8 cellular contexts compared by ENCODE assay signal in the genomic region with DNA sequence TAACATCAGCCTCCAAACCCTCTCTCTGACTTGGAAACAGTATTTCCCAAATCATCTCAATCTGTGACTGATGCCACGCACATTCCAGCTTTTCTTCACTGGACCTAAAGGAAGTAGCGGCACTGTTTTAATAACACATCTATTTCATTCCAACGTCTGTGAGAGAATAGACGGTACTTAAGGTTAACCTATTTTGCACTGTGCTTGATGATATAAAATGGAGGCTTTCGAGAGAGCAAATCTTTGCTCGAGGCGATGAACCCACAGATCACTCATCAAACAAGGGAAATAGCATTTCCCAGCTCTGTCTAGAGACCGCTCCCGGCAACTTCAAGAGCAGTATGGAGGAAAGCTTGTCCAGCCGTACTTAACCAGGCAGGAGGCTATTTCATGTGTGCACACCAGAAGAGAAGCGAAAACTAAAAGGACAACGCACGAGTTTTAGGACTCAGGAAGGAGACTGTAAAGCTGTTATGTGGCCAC. TPM values are rescaled to one million over a fixed set of nuclear protein-coding genes. Genes with fewer than 3 reads are reported as not detected.
DNase-seq lines count a peak whose midpoint lies in the region; ATAC-seq and TF ChIP-seq lines count a peak whose summit lies in the region.

No MANE protein-coding gene starts in this region.

- peak overlapping the region; percentile 87 for H3K27ac Mint-ChIP-seq in activated naive CD8-positive, alpha-beta T cell

- no peak overlapping the region for H3K27ac ChIP-seq in KMS-11
- peak overlapping the region; percentile 70 to 100 (median 99) for H3K27ac ChIP-seq in gastrocnemius medialis

- H3K36me3 ChIP-seq in KMS-11 (ENCODE audit: insufficient read depth) (no peaks in the 10 kb centered on the region), iPS-15b (ENCODE audit: control insufficient read depth, insufficient read depth, low read length) (no peaks in the 10 kb centered on the region), gastrocnemius medialis (no peaks in the 10 kb centered on the region)

- H3K9me3 Mint-ChIP-seq in activated naive CD8-positive, alpha-beta T cell (ENCODE audit: low read depth): no peaks in the 10 kb centered on the region

- DNase-seq in DMS153 (lab: John Stamatoyannopoulos, UW): peak; percentile 7
- DNase-seq in gastrocnemius medialis: no peak
- DNase-seq in GM19238 (ENCODE audit: insufficient read length, low spot score): no peak
- DNase-seq in germinal center (ENCODE audit: low spot score): no peak
- DNase-seq in activated effector memory CD4-positive, alpha-beta T cell treated with anti-CD3 and anti-CD28 coated beads, Interleukin-2, amount 50 U/mL, for 16 hours: no peak

- no peak for TF ChIP-seq CTCF in KMS-11 (conservative IDR thresholded peaks at IDR 0.05; ENCODE audit: low read depth, low read length)
- no peak for TF ChIP-seq CTCF in gastrocnemius medialis (IDR thresholded peaks at IDR 0.05 in 4 of 5, conservative IDR thresholded peaks at IDR 0.05 in 1 of 5)

- H3K4me1 ChIP-seq in KMS-11 (ENCODE audit: low read depth, poor library complexity, severe bottlenecking) (peaks cover 20% of the 10 kb centered on the region), iPS-15b (ENCODE audit: control insufficient read depth, insufficient read depth, low read length) (peaks cover 16% of the 10 kb centered on the region), gastrocnemius medialis (peaks cover 40 to 50% of the 10 kb centered on the region in 2 donors)

- H3K4me1 Mint-ChIP-seq in activated naive CD8-positive, alpha-beta T cell (ENCODE audit: low read depth): peaks cover 49% of the 10 kb centered on the region

- H4K20me1 ChIP-seq in KMS-11 (ENCODE audit: insufficient read depth): no peaks in the 10 kb centered on the region

- H3K36me3 Mint-ChIP-seq in activated naive CD8-positive, alpha-beta T cell: no peaks in the 10 kb centered on the region

- no peak overlapping the region for H2AFZ ChIP-seq in KMS-11 (ENCODE audit: low read depth)

- H3K9me3 ChIP-seq in iPS-15b (ENCODE audit: control insufficient read depth, insufficient read depth, low read length): no peaks in the 10 kb centered on the region
- H3K9me3 ChIP-seq in gastrocnemius medialis: no peaks in the 10 kb centered on the region

- H3K27me3 Mint-ChIP-seq in activated naive CD8-positive, alpha-beta T cell: no peaks in the 10 kb centered on the region

- in situ Hi-C loops in gastrocnemius medialis (cut with MboI; ENCODE audit: low sequenced_read_pairs in 4 of 4): loop anchor here in 1 of 4 donors (5.0 to 10.0 kb wide), 2 partner anchors 265 to 767 kb away; partner anchors contain the start of gene USPL1

- intact Hi-C loops in gastrocnemius medialis (cut with DNase I; ENCODE audit: low total_unique reads): loop anchor here (10.0 kb wide), 1 partner anchor 253 kb away; the partner anchor contains the start of gene SLC7A1

- H3K27me3 ChIP-seq in KMS-11 (ENCODE audit: insufficient read depth, low read depth): no peaks in the 10 kb centered on the region
- H3K27me3 ChIP-seq in iPS-15b (ENCODE audit: control insufficient read depth, insufficient read depth, low read length): no peaks in the 10 kb centered on the region
- H3K27me3 ChIP-seq in gastrocnemius medialis: no peaks in the 10 kb centered on the region

- peak overlapping the region; percentile 17; the same call in 1 of the 2 replicates for H3K4me2 ChIP-seq in KMS-11

- no peak overlapping the region for H3K4me3 ChIP-seq in KMS-11 (IDR thresholded peaks at IDR 0.05; ENCODE audit: insufficient read depth, low read depth, low read length)
- peak overlapping the region; percentile 45 for H3K4me3 ChIP-seq in iPS-15b (ENCODE audit: low read depth, low read length)
- peak overlapping the region; percentile 76 to 97 (median 95) for H3K4me3 ChIP-seq in gastrocnemius medialis

- H3K79me2 ChIP-seq in KMS-11 (ENCODE audit: insufficient read depth, low read depth): peaks cover 7% of the 10 kb centered on the region; the same call in 1 of the 2 replicates

- H3K9ac ChIP-seq in KMS-11 (no peak overlapping the region), iPS-15b (ENCODE audit: low read depth, low read length) (no peak overlapping the region)

- no peak for ATAC-seq in gastrocnemius medialis

- TF ChIP-seq POLR2A in gastrocnemius medialis (IDR thresholded peaks at IDR 0.05): no peak

- peak overlapping the region; percentile 92 for H3K4me3 Mint-ChIP-seq in activated naive CD8-positive, alpha-beta T cell

RNA-seq across cellular contexts. Expression of gene UBL3, which starts 2.9 kb away (rescaled TPM):
- 10 to 100 TPM; 27.8 to 32.4 (median 29.4) TPM for total RNA-seq in gastrocnemius medialis
